ENCODE assay signal across 3 cellular contexts in genomic region chr18:37482433-37482832, GRCh38.
TF ChIP-seq lines count a peak whose summit lies in the region.

No MANE protein-coding gene starts in this region.

TF ChIP-seq in SK-N-SH, 30 proteins besides CTCF, POLR2A, EP300 and RAD21 (continued from another document):
- TF ChIP-seq FOXM1 (IDR thresholded peaks at IDR 0.05; ENCODE audit: low read depth), result no peak

TF ChIP-seq in SK-N-SH treated with all-trans-retinoic acid at 6 μM for 48 hours, 23 proteins besides CTCF, POLR2A, EP300 and RAD21:
- TF ChIP-seq TSHZ2 (CRISPR knock-in tag; IDR thresholded peaks at IDR 0.05) (no peak), ZC3H10 (CRISPR knock-in tag; IDR thresholded peaks at IDR 0.05) (no peak), BACH2 (CRISPR knock-in tag; IDR thresholded peaks at IDR 0.05; ENCODE audit: borderline replicate concordance) (no peak), OSR1 (CRISPR knock-in tag; IDR thresholded peaks at IDR 0.05) (no peak), ZNF8 (CRISPR knock-in tag; IDR thresholded peaks at IDR 0.05) (no peak), PPARA (CRISPR knock-in tag; IDR thresholded peaks at IDR 0.05; ENCODE audit: borderline replicate concordance) (no peak), ZNF565 (CRISPR knock-in tag; conservative IDR thresholded peaks at IDR 0.05; ENCODE audit: low read depth) (no peak), POU6F1 (CRISPR knock-in tag; IDR thresholded peaks at IDR 0.05; ENCODE audit: borderline replicate concordance, low read depth) (no peak), SNAI2 (CRISPR knock-in tag; IDR thresholded peaks at IDR 0.05) (no peak), GLIS3 (CRISPR knock-in tag; IDR thresholded peaks at IDR 0.05) (no peak), ZNF70 (CRISPR knock-in tag; IDR thresholded peaks at IDR 0.05) (no peak), RARB (CRISPR knock-in tag; IDR thresholded peaks at IDR 0.05) (no peak), PATZ1 (CRISPR knock-in tag; IDR thresholded peaks at IDR 0.05; ENCODE audit: borderline replicate concordance) (no peak), CSDC2 (CRISPR knock-in tag; IDR thresholded peaks at IDR 0.05) (no peak), ZFP30 (CRISPR knock-in tag; IDR thresholded peaks at IDR 0.05) (no peak), ESRRG (CRISPR knock-in tag; IDR thresholded peaks at IDR 0.05) (no peak), TOX (CRISPR knock-in tag; IDR thresholded peaks at IDR 0.05; ENCODE audit: borderline replicate concordance) (no peak), TCF4 (CRISPR knock-in tag; IDR thresholded peaks at IDR 0.05; ENCODE audit: borderline replicate concordance) (no peak), ISL1 (CRISPR knock-in tag; IDR thresholded peaks at IDR 0.05) (no peak), ZFP3 (CRISPR knock-in tag; IDR thresholded peaks at IDR 0.05) (no peak)
TF ChIP-seq in SK-N-SH treated with all-trans-retinoic acid at 6 μM for 48 hours: peak in this region for 0.

TF ChIP-seq in GM23338, 12 proteins besides CTCF, POLR2A, EP300 and RAD21 (continued from another document):
- TF ChIP-seq ZNF462 (CRISPR knock-in tag; IDR thresholded peaks at IDR 0.05) (no peak), REST (IDR thresholded peaks at IDR 0.05; ENCODE audit: unreplicated experiment) (no peak), EZH2 (IDR thresholded peaks at IDR 0.05; ENCODE audit: low read depth, unreplicated experiment) (no peak), ETS1 (IDR thresholded peaks at IDR 0.05) (no peak)
TF ChIP-seq in GM23338: peak in this region for 0.
